ENCODE assay signal across 10 cellular contexts in genomic region chr15:72227720-72228119, GRCh38. TPM values are rescaled to one million over a fixed set of nuclear protein-coding genes. Genes with fewer than 3 reads are reported as not detected.
DNase-seq lines count a peak whose midpoint lies in the region; ATAC-seq, FAIRE-seq and TF ChIP-seq lines count a peak whose summit lies in the region.
"Had no signal": no experiment of that assay in that cellular context is flagged by ENCODE, and none has a peak within 500 bp of the region (broad histone marks: within the 10 kb centered on the region; RNA-seq: fewer than 3 reads in every experiment).

No MANE protein-coding gene starts in this region.

- no peak for TF ChIP-seq POLR2A in endothelial cell of umbilical vein (IDR thresholded peaks at IDR 0.05; ENCODE audit: low read depth, low read length)

- dilution Hi-C loops in endothelial cell of umbilical vein (cut with MboI; ENCODE audit: extremely low pct_ligation_motif_present, low sequenced_read_pairs) = no loop called here

- DNase-seq in DMS 273 (lab: John Stamatoyannopoulos, UW; ENCODE audit: unreplicated experiment) = peak; percentile 45
- DNase-seq in DMS 273 treated with DMSO at 0.1 percent for 48 hours (lab: John Stamatoyannopoulos, UW) = no peak
- DNase-seq in SK-N-MC (ENCODE audit: low read depth, low spot score) = no peak
- DNase-seq in endothelial cell of umbilical vein (ENCODE audit: low read depth, low spot score) = no peak
- no peak for DNase-seq in NCI-H187 treated with DMSO at 0.1 percent for 48 hours (lab: John Stamatoyannopoulos, UW)

- no TSS peak for BruUV-seq in endothelial cell of umbilical vein (replicated peaks; lab: Mats Ljungman, UMichigan)

- H3K4me2 ChIP-seq in endothelial cell of umbilical vein (ENCODE audit: insufficient read depth, low read length) = peak overlapping the region; percentile 93

- no peak overlapping the region for H2AFZ ChIP-seq in endothelial cell of umbilical vein (ENCODE audit: low read depth, low read length)

- H3K4me1 ChIP-seq in endothelial cell of umbilical vein (ENCODE audit: control insufficient read depth, extremely low read depth, insufficient read depth, low read length) = peaks cover 59% of the 10 kb centered on the region

- H3K79me2 ChIP-seq in endothelial cell of umbilical vein (ENCODE audit: control insufficient read depth, insufficient read depth, low read length) = peaks cover 70% of the 10 kb centered on the region

- ATAC-seq in GM18873 (IDR thresholded peaks at IDR 0.05; ENCODE audit: low FRiP score, unreplicated experiment) = no peak
- ATAC-seq in GM21360 (IDR thresholded peaks at IDR 0.05; ENCODE audit: unreplicated experiment) = no peak

- H4K20me1 ChIP-seq in endothelial cell of umbilical vein (replicated peaks; ENCODE audit: control insufficient read depth, extremely low read depth, insufficient read depth, low read length) = no peaks in the 10 kb centered on the region

- H3K9me3 ChIP-seq in SK-N-MC (ENCODE audit: low read depth, low read length) (no peaks in the 10 kb centered on the region), endothelial cell of umbilical vein (replicated peaks; ENCODE audit: control insufficient read depth, insufficient read depth, low read length) (no peaks in the 10 kb centered on the region)

- no peaks in the 10 kb centered on the region for H3K9me1 ChIP-seq in endothelial cell of umbilical vein (replicated peaks; ENCODE audit: control insufficient read depth, extremely low read depth, insufficient read depth, low read length)

- FAIRE-seq in endothelial cell of umbilical vein (lab: Jason Lieb, UNC) = no peak
- FAIRE-seq: A204.1 had no signal

- H3K9ac ChIP-seq in SK-N-MC (ENCODE audit: insufficient read length) = no peak overlapping the region
- peak overlapping the region; percentile 45 for H3K9ac ChIP-seq in endothelial cell of umbilical vein (replicated peaks; ENCODE audit: extremely low read depth, insufficient read depth, low read length)

- H3K4me3 ChIP-seq in SK-N-MC = peak overlapping the region; percentile 96
- H3K4me3 ChIP-seq in endothelial cell of umbilical vein (replicated peaks in 1 of 3; ENCODE audit: insufficient read depth in 1 of 3, low read depth in 1 of 3, low read length in 3 of 3) = peak overlapping the region in 1 of 3 experiments; percentile 70
- H3K4me3 ChIP-seq in skin epidermis = peak overlapping the region; percentile 66 to 96 (median 76)

- H3K36me3 ChIP-seq in SK-N-MC (ENCODE audit: insufficient read depth, low read length) = peaks cover 26% of the 10 kb centered on the region
- H3K36me3 ChIP-seq in endothelial cell of umbilical vein (ENCODE audit: control insufficient read depth in 2 of 2, extremely low read depth in 1 of 2, insufficient read depth in 2 of 2, low read length in 2 of 2) = peaks cover 3 to 4% of the 10 kb centered on the region in 2 experiments

- H3K27ac ChIP-seq in SK-N-MC = peak overlapping the region; percentile 69
- peak overlapping the region; percentile 84 for H3K27ac ChIP-seq in endothelial cell of umbilical vein (ENCODE audit: insufficient read depth, low read depth, low read length)
- peak overlapping the region in 19 of 21 experiments; percentile 87 to 99 (median 97) for H3K27ac ChIP-seq in skin epidermis

- TF ChIP-seq CTCF in endothelial cell of umbilical vein (IDR thresholded peaks at IDR 0.05; ENCODE audit: extremely low read depth in 1 of 2, insufficient read depth in 1 of 2, low read depth in 1 of 2, low read length in 2 of 2) = no peak

- intact Hi-C loops in endothelial cell of umbilical vein (cut with micrococcal nuclease) = loop anchor here (1.0 kb wide), 1 partner anchor 10 kb away; no protein-coding TSS in a partner anchor

- H3K27me3 ChIP-seq in endothelial cell of umbilical vein (ENCODE audit: control insufficient read depth in 2 of 2, insufficient read depth in 2 of 2, low read length in 2 of 2) = no peaks in the 10 kb centered on the region

- CTCF ChIA-PET in endothelial cell of umbilical vein (lab: Charles Lee) = interaction anchor here (0.5 to 4.9 kb wide), 13 partner anchors 10 to 475 kb away, joined by 3 to 47 read pairs (median 5); partner anchors contain the start of genes ARIH1, GRAMD2A, MYO9A and SENP8

- POLR2A ChIA-PET in endothelial cell of umbilical vein (lab: Charles Lee) = interaction anchor here (0.5 to 1.2 kb wide), 3 partner anchors 9 to 44 kb away, joined by 3 to 5 read pairs (median 3); no protein-coding TSS in a partner anchor

TF ChIP-seq in endothelial cell of umbilical vein, 7 proteins besides CTCF, POLR2A, EP300 and RAD21:
- TF ChIP-seq POLR2AphosphoS5 (IDR thresholded peaks at IDR 0.05; ENCODE audit: insufficient read depth, low read depth, low read length) (no peak), EZH2 (IDR thresholded peaks at IDR 0.05; ENCODE audit: borderline replicate concordance, low read depth, low read length, severe bottlenecking) (no peak), JUN (IDR thresholded peaks at IDR 0.05; ENCODE audit: borderline replicate concordance, insufficient read depth, insufficient read length, low read depth) (no peak), MYC (IDR thresholded peaks at IDR 0.05; ENCODE audit: low read depth, low read length) (no peak), MAX (IDR thresholded peaks at IDR 0.05; ENCODE audit: insufficient read depth, insufficient read length) (no peak), FOS (IDR thresholded peaks at IDR 0.05; ENCODE audit: borderline replicate concordance, insufficient read depth, low read length) (no peak), GATA2 (IDR thresholded peaks at IDR 0.05; ENCODE audit: insufficient read depth, insufficient read length, low read depth, low read length) (no peak)
TF ChIP-seq in endothelial cell of umbilical vein: peak in this region for 0.

RNA-seq across cellular contexts. Expression of gene PKM, which starts 3.3 kb away (rescaled TPM):
- 932 and 968 TPM in 2 replicates for total RNA-seq in endothelial cell of umbilical vein
- polyA plus RNA-seq in endothelial cell of umbilical vein = 613 and 689 TPM in 2 replicates
- 657 and 808 TPM in 2 replicates for polyA plus RNA-seq in endothelial cell of umbilical vein (2011; cell fraction: cytosol; rRNA removed)
- polyA plus RNA-seq in endothelial cell of umbilical vein (2011; cell fraction: nucleus; rRNA removed) = 689 and 838 TPM in 2 replicates
- polyA plus RNA-seq in endothelial cell of umbilical vein (2012) = 768 and 1,232 TPM in 2 replicates
- polyA minus RNA-seq in endothelial cell of umbilical vein = 886 and 894 TPM in 2 replicates
- polyA minus RNA-seq in endothelial cell of umbilical vein (2011; cell fraction: cytosol; rRNA and poly(A)+ RNA removed) = 1,573 TPM
- polyA minus RNA-seq in endothelial cell of umbilical vein (2011; cell fraction: nucleus; rRNA and poly(A)+ RNA removed) = 313 and 356 TPM in 2 replicates

RNA-seq across cellular contexts. Expression of gene GRAMD2A, which starts 30.1 kb away (rescaled TPM):
- total RNA-seq in endothelial cell of umbilical vein = 0.23 and 0.29 TPM in 2 replicates
- 0.08 and 0.22 TPM in 2 replicates for polyA plus RNA-seq in endothelial cell of umbilical vein
- 0.13 and 0.16 TPM in 2 replicates for polyA plus RNA-seq in endothelial cell of umbilical vein (2011; cell fraction: cytosol; rRNA removed)
- 0.29 and 0.49 TPM in 2 replicates for polyA plus RNA-seq in endothelial cell of umbilical vein (2011; cell fraction: nucleus; rRNA removed)
- polyA plus RNA-seq in endothelial cell of umbilical vein (2012) = 0.20 and 0.85 TPM in 2 replicates
- 0.13 TPM in 1 of 2 replicates, not detected in the other for polyA minus RNA-seq in endothelial cell of umbilical vein
- polyA minus RNA-seq in endothelial cell of umbilical vein (2011; cell fraction: cytosol; rRNA and poly(A)+ RNA removed) = 2.4 TPM
- polyA minus RNA-seq in endothelial cell of umbilical vein (2011; cell fraction: nucleus; rRNA and poly(A)+ RNA removed) = 0.14 TPM in 1 of 2 replicates, not detected in the other
- total RNA-seq: LHCN-M2 had no signal

RNA-seq across cellular contexts. Expression of gene PARP6, which starts 44.6 kb away (rescaled TPM):
- 37.4 and 41.1 TPM in 2 replicates for total RNA-seq in endothelial cell of umbilical vein
- polyA plus RNA-seq in endothelial cell of umbilical vein = 53.3 and 60.0 TPM in 2 replicates
- 27.3 and 30.1 TPM in 2 replicates for polyA plus RNA-seq in endothelial cell of umbilical vein (2011; cell fraction: cytosol; rRNA removed)
- 415 and 469 TPM in 2 replicates for polyA plus RNA-seq in endothelial cell of umbilical vein (2011; cell fraction: nucleus; rRNA removed)
- polyA plus RNA-seq in endothelial cell of umbilical vein (2012) = 38.0 and 40.2 TPM in 2 replicates
- polyA minus RNA-seq in endothelial cell of umbilical vein = 64.3 and 83.5 TPM in 2 replicates
- 21.7 TPM for polyA minus RNA-seq in endothelial cell of umbilical vein (2011; cell fraction: cytosol; rRNA and poly(A)+ RNA removed)
- polyA minus RNA-seq in endothelial cell of umbilical vein (2011; cell fraction: nucleus; rRNA and poly(A)+ RNA removed) = 53.9 and 81.8 TPM in 2 replicates
